Comparison of ENCODE assay signal across 20 cellular contexts in the genomic region with DNA sequence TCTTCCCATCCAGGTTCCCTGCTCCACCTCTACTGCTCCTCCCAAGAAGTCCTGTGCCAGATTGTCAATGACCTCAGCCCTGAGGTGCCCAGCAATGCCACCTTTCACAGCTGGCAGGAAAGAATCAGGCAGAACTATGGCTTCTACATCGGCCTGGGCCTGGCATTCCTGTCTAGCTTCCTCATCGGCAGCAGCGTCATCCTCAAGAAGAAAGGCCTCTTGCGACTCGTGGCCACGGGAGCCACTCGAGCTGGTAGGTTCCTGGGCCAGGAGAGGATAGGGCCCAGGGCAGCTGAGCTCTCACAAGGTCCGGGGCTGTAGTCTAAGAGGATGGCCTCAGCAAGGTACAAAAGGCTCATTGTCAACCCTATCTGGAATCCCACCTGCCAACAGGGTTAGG. TPM values are rescaled to one million over a fixed set of nuclear protein-coding genes. Genes with fewer than 3 reads are reported as not detected.
DNase-seq lines count a peak whose midpoint lies in the region; ATAC-seq and TF ChIP-seq lines count a peak whose summit lies in the region.
"Had no signal": no experiment of that assay in that cellular context is flagged by ENCODE, and none has a peak within 500 bp of the region (broad histone marks: within the 10 kb centered on the region; RNA-seq: fewer than 3 reads in every experiment).

No MANE protein-coding gene starts in this region.

- no peak overlapping the region for H3K4me3 ChIP-seq in coronary artery
- no peak overlapping the region for H3K4me3 ChIP-seq in vagina
- H3K4me3 ChIP-seq in left ventricle myocardium inferior = no peak overlapping the region
- H3K4me3 ChIP-seq: left lung, right atrium auricular region, tibial nerve had no signal

- H3K4me1 ChIP-seq in vagina = peaks cover 52% of the 10 kb centered on the region
- H3K4me1 ChIP-seq in left ventricle myocardium inferior = peaks cover 11% of the 10 kb centered on the region
- H3K4me1 ChIP-seq: Caco-2 had no signal

- H3K27ac Mint-ChIP-seq in activated T-cell treated with anti-CD3 and anti-CD28 coated beads, Interleukin-2, amount 50 U/mL, for 24 hours = peak overlapping the region; percentile 37

- no peaks in the 10 kb centered on the region for H3K27me3 ChIP-seq in vagina
- H3K27me3 ChIP-seq in left ventricle myocardium inferior (ENCODE audit: low read depth) = peaks cover 39% of the 10 kb centered on the region
- H3K27me3 ChIP-seq: right atrium auricular region had no signal

- H3K36me3 ChIP-seq in vagina (no peaks in the 10 kb centered on the region), left ventricle myocardium inferior (no peaks in the 10 kb centered on the region)
- H3K36me3 ChIP-seq: left lung, right atrium auricular region, tibial nerve had no signal

- peaks cover 19% of the 10 kb centered on the region for H3K36me3 Mint-ChIP-seq in activated T-cell treated with anti-CD3 and anti-CD28 coated beads, Interleukin-2, amount 50 U/mL, for 24 hours (ENCODE audit: low read depth)
- H3K36me3 Mint-ChIP-seq in activated T-cell treated with anti-CD3 and anti-CD28 coated beads, Interleukin-2, amount 50 U/mL, for 4 hours (ENCODE audit: insufficient read depth) = no peaks in the 10 kb centered on the region

- ATAC-seq in activated T-cell treated with anti-CD3 and anti-CD28 coated beads, Interleukin-2, amount 50 U/mL, for 4 hours = no peak
- ATAC-seq: left lung; stimulated activated memory B cell treated with anti-CD40 and anti-IgM and Interleukin-4, amounts not matched to agents 10 μg/mL and 1 μg/mL and 100 μg/mL, for 72 hours had no signal

- no peak overlapping the region for H3K4me3 Mint-ChIP-seq in activated T-cell treated with anti-CD3 and anti-CD28 coated beads, Interleukin-2, amount 50 U/mL, for 24 hours
- H3K4me3 Mint-ChIP-seq in activated T-cell treated with anti-CD3 and anti-CD28 coated beads, Interleukin-2, amount 50 U/mL, for 4 hours = no peak overlapping the region
- H3K4me3 Mint-ChIP-seq: stimulated activated memory B cell treated with anti-CD40 and anti-IgM and Interleukin-4, amounts not matched to agents 10 μg/mL and 1 μg/mL and 100 μg/mL, for 72 hours had no signal

- no peaks in the 10 kb centered on the region for H3K9me3 ChIP-seq in vagina
- no peaks in the 10 kb centered on the region for H3K9me3 ChIP-seq in left ventricle myocardium inferior (replicated peaks)
- H3K9me3 ChIP-seq: Caco-2, left lung, right atrium auricular region, tibial nerve had no signal

- no peak for DNase-seq in activated T-cell treated with anti-CD3 and anti-CD28 coated beads, Interleukin-2, amount 50 U/mL, for 24 hours
- DNase-seq in activated T-cell treated with anti-CD3 and anti-CD28 coated beads, Interleukin-2, amount 50 U/mL, for 4 hours = no peak
- peak; percentile 57 for DNase-seq in coronary artery (ENCODE audit: low spot score)
- peak; percentile 59 for DNase-seq in mesenteric fat pad (ENCODE audit: low spot score)
- no peak for DNase-seq in vagina (ENCODE audit: extremely low spot score in 2 of 2)
- no peak for DNase-seq in cerebellar nuclear complex (lab: John Stamatoyannopoulos, UW)
- DNase-seq in left ventricle myocardium inferior = no peak
- no peak for DNase-seq in NCI-H2029 (lab: John Stamatoyannopoulos, UW)
- DNase-seq: 8988T; activated CD4-positive, alpha-beta T cell treated with anti-CD3 and anti-CD28 coated beads, Interleukin-2, amount 50 U/mL, for 4 hours; activated naive CD4-positive, alpha-beta T cell treated with anti-CD3 and anti-CD28 coated beads, Interleukin-2, amount 50 U/mL, for 16 hours; activated T-cell treated with anti-CD3 and anti-CD28 coated beads for 4 hours; Caco-2; dermis blood vessel endothelial cell; left lung; NCI-H510A treated with DMSO at 0.1 percent for 48 hours had no signal

- no peaks in the 10 kb centered on the region for H3K9me3 Mint-ChIP-seq in activated T-cell treated with anti-CD3 and anti-CD28 coated beads, Interleukin-2, amount 50 U/mL, for 24 hours
- no peaks in the 10 kb centered on the region for H3K9me3 Mint-ChIP-seq in activated T-cell treated with anti-CD3 and anti-CD28 coated beads, Interleukin-2, amount 50 U/mL, for 4 hours
- H3K9me3 Mint-ChIP-seq: stimulated activated memory B cell treated with anti-CD40 and anti-IgM and Interleukin-4, amounts not matched to agents 10 μg/mL and 1 μg/mL and 100 μg/mL, for 72 hours had no signal

- peaks cover 47% of the 10 kb centered on the region for H3K27me3 Mint-ChIP-seq in activated T-cell treated with anti-CD3 and anti-CD28 coated beads, Interleukin-2, amount 50 U/mL, for 24 hours
- peaks cover 21% of the 10 kb centered on the region for H3K27me3 Mint-ChIP-seq in activated T-cell treated with anti-CD3 and anti-CD28 coated beads, Interleukin-2, amount 50 U/mL, for 4 hours (ENCODE audit: low read depth)
- H3K27me3 Mint-ChIP-seq: stimulated activated memory B cell treated with anti-CD40 and anti-IgM and Interleukin-4, amounts not matched to agents 10 μg/mL and 1 μg/mL and 100 μg/mL, for 72 hours had no signal

- no peak for TF ChIP-seq CTCF in coronary artery (IDR thresholded peaks at IDR 0.05)
- no peak for TF ChIP-seq CTCF in vagina (IDR thresholded peaks at IDR 0.05)
- TF ChIP-seq CTCF in left ventricle myocardium inferior (IDR thresholded peaks at IDR 0.05; ENCODE audit: borderline replicate concordance) = no peak

- intact Hi-C loops in vagina (cut with DNase I) (loop anchor here (10.0 kb wide), 1 partner anchor 98 kb away; no protein-coding TSS in a partner anchor), left ventricle myocardium inferior (cut with micrococcal nuclease) (no loop called here)

- H3K27ac ChIP-seq in coronary artery = no peak overlapping the region
- peak overlapping the region; percentile 67 for H3K27ac ChIP-seq in vagina
- no peak overlapping the region for H3K27ac ChIP-seq in left ventricle myocardium inferior (replicated peaks)
- H3K27ac ChIP-seq: left lung, tibial nerve, VCaP had no signal

- peaks cover 49% of the 10 kb centered on the region for H3K4me1 Mint-ChIP-seq in activated T-cell treated with anti-CD3 and anti-CD28 coated beads, Interleukin-2, amount 50 U/mL, for 24 hours (ENCODE audit: low read depth)
- H3K4me1 Mint-ChIP-seq in activated T-cell treated with anti-CD3 and anti-CD28 coated beads, Interleukin-2, amount 50 U/mL, for 4 hours (ENCODE audit: low read depth) = peaks cover 30% of the 10 kb centered on the region

- no peak for TF ChIP-seq POLR2A in vagina (IDR thresholded peaks at IDR 0.05)

RNA-seq across cellular contexts. Expression of a gene that starts 3.1 kb away (rescaled TPM):
- total RNA-seq in activated T-cell treated with anti-CD3 and anti-CD28 coated beads, Interleukin-2, amount 50 U/mL, for 4 hours = 1 to 10 TPM; 3.7 to 5.0 (median 3.8) TPM
- total RNA-seq in mesenteric fat pad (not detected), vagina (12.0 TPM), left ventricle myocardium inferior (not detected)
- total RNA-seq: dermis blood vessel endothelial cell had no signal

Comparison
In these comparisons a context has a peak if more than half of its experiments do, and no peak if none do; other contexts are left out.
1. DNase-seq: peak in coronary artery (single experiment) and mesenteric fat pad (single experiment); none in activated T-cell treated with anti-CD3 and anti-CD28 coated beads, Interleukin-2, amount 50 U/mL, for 24 hours (single experiment), activated T-cell treated with anti-CD3 and anti-CD28 coated beads, Interleukin-2, amount 50 U/mL, for 4 hours (single experiment), vagina (0 of 2), cerebellar nuclear complex (0 of 2), left ventricle myocardium inferior (single experiment) and NCI-H2029 (single experiment).